In the genomic region with DNA sequence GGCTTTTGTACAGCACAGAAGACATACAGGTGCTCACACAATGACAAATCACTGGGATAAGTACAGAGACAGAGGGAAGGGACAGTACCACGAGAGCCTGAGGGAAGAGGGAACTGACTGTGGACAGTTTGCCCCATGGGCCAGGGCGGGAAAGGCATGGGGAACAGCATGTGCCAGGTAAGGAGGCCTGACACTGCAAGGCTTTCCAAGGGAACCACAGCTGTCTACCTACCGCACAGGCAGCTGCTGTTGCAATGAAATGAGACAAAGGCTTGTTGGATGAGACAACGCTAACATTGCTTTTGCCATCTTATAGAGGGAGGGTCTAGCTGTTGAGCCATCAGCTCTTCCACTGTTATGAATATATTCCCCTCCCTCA, we compare ENCODE assay signal across 17 cellular contexts.
"Had no signal": no experiment of that assay in that cellular context is flagged by ENCODE, and none has a peak within 500 bp of the region (broad histone marks: within the 10 kb centered on the region; RNA-seq: fewer than 3 reads in every experiment).

No MANE protein-coding gene starts in this region.

- H3K9me3 Mint-ChIP-seq: activated T-cell treated with anti-CD3 and anti-CD28 coated beads, Interleukin-2, amount 50 U/mL, for 4 hours; effector memory CD8-positive, alpha-beta T cell; T-helper 1 cell treated with Interleukin-12 subunit alpha and Interleukin-12 subunit beta and Interleukin-4 antibody, amounts not matched to agents 30 μg/mL and 1 μg/mL, for 36 hours had no signal

- H3K27ac ChIP-seq: epithelial cell of prostate, ovary, sigmoid colon, stomach, testis, WERI-Rb-1 had no signal

- H3K4me3 Mint-ChIP-seq: activated CD4-positive, alpha-beta T cell treated with anti-CD3 and anti-CD28 coated beads for 36 hours; activated CD8-positive, alpha-beta T cell treated with anti-CD3 and anti-CD28 coated beads for 36 hours; activated T-cell treated with anti-CD3 and anti-CD28 coated beads, Interleukin-2, amount 50 U/mL, for 4 hours; effector memory CD8-positive, alpha-beta T cell; T-helper 1 cell treated with Interleukin-12 subunit alpha and Interleukin-12 subunit beta and Interleukin-4 antibody, amounts not matched to agents 30 μg/mL and 1 μg/mL, for 36 hours had no signal

- H3K27ac Mint-ChIP-seq: activated CD4-positive, alpha-beta T cell treated with anti-CD3 and anti-CD28 coated beads for 36 hours; activated CD8-positive, alpha-beta T cell treated with anti-CD3 and anti-CD28 coated beads for 36 hours; effector memory CD8-positive, alpha-beta T cell; T-helper 1 cell treated with Interleukin-12 subunit alpha and Interleukin-12 subunit beta and Interleukin-4 antibody, amounts not matched to agents 30 μg/mL and 1 μg/mL, for 36 hours had no signal

- H3K4me1 ChIP-seq: testis had no signal

- DNase-seq: activated CD4-positive, alpha-beta T cell treated with anti-CD3 and anti-CD28 coated beads for 36 hours; activated CD8-positive, alpha-beta T cell treated with anti-CD3 and anti-CD28 coated beads for 36 hours; activated effector memory CD4-positive, alpha-beta T cell treated with Interleukin-2 at 50 U/mL for 16 hours; activated naive CD4-positive, alpha-beta T cell treated with anti-CD3 and anti-CD28 coated beads, Interleukin-2, amount 50 U/mL, for 16 hours; activated T-cell treated with anti-CD3 and anti-CD28 coated beads, Interleukin-2, amount 50 U/mL, for 4 hours; central memory CD4-positive, alpha-beta T cell; effector memory CD8-positive, alpha-beta T cell; sigmoid colon; stimulated activated CD4-positive, alpha-beta T cell treated with anti-CD3 and anti-CD28 coated beads, Interleukin-1b, Interleukin-23, amount 100 ng/mL, for 48 hours; stomach; testis; WERI-Rb-1 had no signal

- H3K4me1 Mint-ChIP-seq: activated CD4-positive, alpha-beta T cell treated with anti-CD3 and anti-CD28 coated beads for 36 hours had no signal

- H3K9me3 ChIP-seq: ovary, sigmoid colon, stomach, testis had no signal

- ATAC-seq: activated CD4-positive, alpha-beta T cell treated with anti-CD3 and anti-CD28 coated beads for 36 hours; activated CD8-positive, alpha-beta T cell treated with anti-CD3 and anti-CD28 coated beads for 36 hours; activated T-cell treated with anti-CD3 and anti-CD28 coated beads, Interleukin-2, amount 50 U/mL, for 4 hours; effector memory CD8-positive, alpha-beta T cell had no signal

- FAIRE-seq: frontal cortex, islet of Langerhans had no signal

- H3K4me3 ChIP-seq: ovary, sigmoid colon, stomach, testis had no signal

- H3K36me3 ChIP-seq: ovary, sigmoid colon, stomach, WERI-Rb-1 had no signal

- H3K27me3 ChIP-seq: ovary, sigmoid colon, testis had no signal
